Comparison of ENCODE assay signal across 9 cellular contexts in the genomic region with DNA sequence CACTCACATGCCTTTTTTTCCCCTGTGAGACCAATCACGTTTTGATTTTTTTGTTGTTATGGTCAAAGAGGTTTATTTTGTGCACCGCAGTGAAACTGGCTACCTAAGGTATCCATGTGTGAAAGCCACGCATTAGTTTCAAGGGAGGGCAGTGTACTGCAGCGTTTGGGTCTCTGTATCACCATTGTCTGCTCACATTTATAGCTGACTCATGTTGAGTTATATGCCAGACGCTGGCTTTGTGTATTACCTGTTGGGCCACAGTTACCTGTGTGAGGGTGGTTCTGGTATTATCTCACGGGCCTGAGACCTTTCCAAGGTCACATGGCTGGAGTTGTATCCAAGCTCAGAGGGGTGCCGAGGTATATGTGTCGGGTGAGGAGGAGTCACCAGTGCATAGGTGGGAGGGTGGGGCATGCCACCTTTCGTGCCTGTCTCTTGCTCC.
DNase-seq lines count a peak whose midpoint lies in the region; ATAC-seq and TF ChIP-seq lines count a peak whose summit lies in the region.
"Had no signal": no experiment of that assay in that cellular context is flagged by ENCODE, and none has a peak within 500 bp of the region (broad histone marks: within the 10 kb centered on the region; RNA-seq: fewer than 3 reads in every experiment).

No MANE protein-coding gene starts in this region.

- H3K9me2 ChIP-seq in DOHH2 (replicated peaks; ENCODE audit: control insufficient read depth, low read length) = no peaks in the 10 kb centered on the region

- H3K27ac Mint-ChIP-seq in T-cell (peak overlapping the region; percentile 77 to 88), memory B cell (peak overlapping the region; percentile 7)

- H3K36me3 Mint-ChIP-seq in T-cell = no peaks in the 10 kb centered on the region
- H3K36me3 Mint-ChIP-seq in memory B cell = no peaks in the 10 kb centered on the region

- POLR2A ChIA-PET in T-cell (lab: Charles Lee) = no interaction called here

- CTCF ChIA-PET in T-cell (lab: Charles Lee) = interaction anchor here in 1 of 2 donors (1.4 kb wide), 1 partner anchor 98 kb away, joined by 4 read pairs; no protein-coding TSS in a partner anchor

- H3K9me3 ChIP-seq in DOHH2 (ENCODE audit: control insufficient read depth, insufficient read depth, low read length) = no peaks in the 10 kb centered on the region
- H3K9me3 ChIP-seq in tibial artery = no peaks in the 10 kb centered on the region

- ATAC-seq in GM21786 (IDR thresholded peaks at IDR 0.05; ENCODE audit: unreplicated experiment) = peak; percentile 46
- ATAC-seq in T-cell (replicated peaks in 1 of 4) = peak in 2 of 4 experiments; percentile 33 to 35
- ATAC-seq in memory B cell (ENCODE audit: low read depth) = no peak

- no peaks in the 10 kb centered on the region for H3F3A ChIP-seq in DOHH2 (ENCODE audit: control insufficient read depth, insufficient read depth)

- peaks cover 16% of the 10 kb centered on the region for H3K4me1 ChIP-seq in DOHH2 (ENCODE audit: control insufficient read depth, low read length)
- peaks cover 0 to 54% (median 33%) of the 10 kb centered on the region in 4 donors for H3K4me1 ChIP-seq in tibial artery

- H3K27me3 Mint-ChIP-seq in T-cell (no peaks in the 10 kb centered on the region), memory B cell (no peaks in the 10 kb centered on the region)

- peaks cover 63 to 83% (median 71%) of the 10 kb centered on the region in 3 donors for H3K4me1 Mint-ChIP-seq in T-cell
- peaks cover 31% of the 10 kb centered on the region for H3K4me1 Mint-ChIP-seq in memory B cell

- intact Hi-C loops in tibial artery (cut with DNase I; ENCODE audit: low total_unique reads) = no loop called here

- DNase-seq in T-cell (no peak), memory B cell (ENCODE audit: low spot score in 2 of 2) (no peak), T1000 (lab: John Stamatoyannopoulos, UW) (no peak), NCI-H345 (lab: John Stamatoyannopoulos, UW) (no peak), mucosa of gallbladder (ENCODE audit: low spot score) (no peak), tibial artery (no peak)
- DNase-seq: brain microvascular endothelial cell had no signal

- H3K4me2 ChIP-seq in DOHH2 (ENCODE audit: low read length) = 0 out of 2 replicates have a peak overlapping the region, but pooled peaks have one; percentile 43

- no peak overlapping the region for H3K27ac ChIP-seq in DOHH2 (ENCODE audit: low read depth, low read length)
- H3K27ac ChIP-seq in tibial artery = no peak overlapping the region
- H3K27ac ChIP-seq: brain microvascular endothelial cell had no signal

- no peaks in the 10 kb centered on the region for H3K36me3 ChIP-seq in DOHH2 (ENCODE audit: control insufficient read depth, low read length)
- no peaks in the 10 kb centered on the region for H3K36me3 ChIP-seq in tibial artery
- H3K36me3 ChIP-seq: brain microvascular endothelial cell had no signal

- no peaks in the 10 kb centered on the region for H3K79me2 ChIP-seq in DOHH2 (ENCODE audit: control insufficient read depth, low read length)

- H3K27me3 ChIP-seq in DOHH2 (ENCODE audit: control insufficient read depth, low read length) (peaks cover 15% of the 10 kb centered on the region), tibial artery (no peaks in the 10 kb centered on the region)
- H3K27me3 ChIP-seq: brain microvascular endothelial cell had no signal

- no peaks in the 10 kb centered on the region for H4K20me1 ChIP-seq in DOHH2 (ENCODE audit: control insufficient read depth, insufficient read depth, low read depth, low read length)

- TF ChIP-seq CTCF in DOHH2 (IDR thresholded peaks at IDR 0.05; ENCODE audit: low read depth, low read length, poor library complexity, severe bottlenecking) (no peak), tibial artery (IDR thresholded peaks at IDR 0.05) (no peak)

- H3K4me3 Mint-ChIP-seq in T-cell = peak overlapping the region in 2 of 3 donors; percentile 23 to 55
- no peak overlapping the region for H3K4me3 Mint-ChIP-seq in memory B cell

- no peak overlapping the region for H3K4me3 ChIP-seq in DOHH2 (ENCODE audit: low read length)
- H3K4me3 ChIP-seq in tibial artery = no peak overlapping the region

- H3K9me3 Mint-ChIP-seq in T-cell (no peaks in the 10 kb centered on the region), memory B cell (no peaks in the 10 kb centered on the region)
